In the genomic region with DNA sequence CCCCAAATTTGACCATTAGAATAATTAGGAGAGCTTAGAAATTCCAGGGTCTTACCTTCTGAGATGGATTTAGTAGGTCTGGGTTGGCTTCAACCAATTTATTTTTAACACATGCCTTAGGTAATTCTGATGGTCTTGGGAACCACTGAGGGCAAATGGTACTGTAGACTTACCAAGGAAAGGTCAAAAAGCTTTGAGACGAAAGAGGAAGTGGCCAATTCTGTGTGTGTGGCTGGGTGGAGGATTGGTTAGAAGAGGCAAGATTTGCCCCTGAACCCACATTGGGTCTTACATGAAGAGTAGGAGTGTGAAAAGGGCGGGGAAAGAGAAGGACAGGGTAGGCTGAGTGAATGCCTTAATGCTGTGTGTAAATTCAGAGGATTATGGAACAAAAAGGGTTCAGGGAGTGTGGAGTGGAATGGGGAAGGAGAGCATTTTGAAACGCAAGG, we compare ENCODE assay signal across 8 cellular contexts. TPM values are rescaled to one million over a fixed set of nuclear protein-coding genes. Genes with fewer than 3 reads are reported as not detected.
DNase-seq lines count a peak whose midpoint lies in the region; ATAC-seq and TF ChIP-seq lines count a peak whose summit lies in the region.

No MANE protein-coding gene starts in this region.

- peaks cover 76% of the 10 kb centered on the region for H3K79me2 ChIP-seq in PC-3 (ENCODE audit: low read length)

- peak overlapping the region; percentile 21 for H3K4me2 ChIP-seq in PC-3 (ENCODE audit: low read length)

- peak; percentile 43 for ATAC-seq in GM21526 (IDR thresholded peaks at IDR 0.05; ENCODE audit: low FRiP score, unreplicated experiment)
- no peak for ATAC-seq in PC-3
- no peak for ATAC-seq in GM21825 (IDR thresholded peaks at IDR 0.05; ENCODE audit: unreplicated experiment)
- ATAC-seq in left lobe of liver: no peak
- no peak for ATAC-seq in GM19395 (IDR thresholded peaks at IDR 0.05; ENCODE audit: unreplicated experiment)

- BruUV-seq in Calu3 (replicated peaks; lab: Mats Ljungman, UMichigan) (no TSS peak), PC-3 (replicated peaks; lab: Mats Ljungman, UMichigan) (no TSS peak)

- H3K9me2 ChIP-seq in PC-3 (replicated peaks; ENCODE audit: low read length): no peaks in the 10 kb centered on the region

- TF ChIP-seq CTCF in Calu3 (IDR thresholded peaks at IDR 0.05; ENCODE audit: unreplicated experiment) (no peak), PC-3 (conservative IDR thresholded peaks at IDR 0.05; ENCODE audit: low read depth, low read length) (no peak)

- no peaks in the 10 kb centered on the region for H3F3A ChIP-seq in PC-3 (ENCODE audit: low read length, unreplicated experiment)

- H3K4me3 ChIP-seq in PC-3 (ENCODE audit: low read length): no peak overlapping the region

- CTCF ChIA-PET in Calu3 (lab: Charles Lee): interaction anchor here (0.7 to 1.4 kb wide), 2 partner anchors 8 to 85 kb away, joined by 3 read pairs; no protein-coding TSS in a partner anchor
- CTCF ChIA-PET in PC-3 (lab: Charles Lee): no interaction called here

- peaks cover 58% of the 10 kb centered on the region for H3K4me1 Mint-ChIP-seq in Calu3 (ENCODE audit: low read depth, unreplicated experiment)

- H3K9me3 Mint-ChIP-seq in Calu3 (ENCODE audit: low read depth, unreplicated experiment): no peaks in the 10 kb centered on the region

- POLR2A ChIA-PET in PC-3 (lab: Charles Lee; ENCODE audit: unreplicated experiment): no interaction called here

- H3K36me3 Mint-ChIP-seq in Calu3 (ENCODE audit: insufficient read depth, unreplicated experiment): peaks cover 51% of the 10 kb centered on the region

- no peak overlapping the region for H3K9ac ChIP-seq in PC-3 (ENCODE audit: low read length)

- intact Hi-C loops in Calu3 (cut with micrococcal nuclease; ENCODE audit: unreplicated experiment) (no loop called here), PC-3 (cut with micrococcal nuclease) (loop anchor here (10.0 kb wide), 1 partner anchor 49 kb away; no protein-coding TSS in a partner anchor)

- DNase-seq in Calu3: no peak
- no peak for DNase-seq in PC-3
- peak; percentile 13 for DNase-seq in globus pallidus (ENCODE audit: low spot score)
- DNase-seq in left lobe of liver (ENCODE audit: low spot score): no peak
- DNase-seq in cerebellar nuclear complex (lab: John Stamatoyannopoulos, UW): no peak

- H3K27me3 Mint-ChIP-seq in Calu3 (ENCODE audit: unreplicated experiment): no peaks in the 10 kb centered on the region

- H3K4me3 Mint-ChIP-seq in Calu3 (ENCODE audit: low read depth, unreplicated experiment): peak overlapping the region; percentile 14

- H3K27ac Mint-ChIP-seq in Calu3 (ENCODE audit: unreplicated experiment): peak overlapping the region; percentile 32

- no peaks in the 10 kb centered on the region for H3K27me3 ChIP-seq in PC-3 (ENCODE audit: low read length)

- H4K20me1 ChIP-seq in PC-3 (ENCODE audit: low read length): peaks cover 12% of the 10 kb centered on the region; the same call in 1 of the 2 replicates

- no peak overlapping the region for H2AFZ ChIP-seq in PC-3 (ENCODE audit: low read length)

- H3K9me3 ChIP-seq in PC-3 (ENCODE audit: low read length): no peaks in the 10 kb centered on the region

- peaks cover 48% of the 10 kb centered on the region for H3K4me1 ChIP-seq in PC-3 (ENCODE audit: insufficient read depth, low read length)

- peaks cover 18% of the 10 kb centered on the region for H3K36me3 ChIP-seq in PC-3 (ENCODE audit: low read depth, low read length)

- no peak overlapping the region for H3K27ac ChIP-seq in PC-3 (ENCODE audit: low read length)

RNA-seq across cellular contexts. Expression of gene ITCH, which starts 2.7 kb away (rescaled TPM):
- total RNA-seq in Calu3 (2022) (90.1 and 91.6 TPM in 2 replicates), PC-3 (2014; rRNA removed) (49.4 and 54.8 TPM in 2 replicates), left lobe of liver (45.6 TPM)
